ENCODE assay signal across 1 cellular context in genomic region chr9:129139233-129139992, GRCh38.
TF ChIP-seq lines count a peak whose summit lies in the region.

No MANE protein-coding gene starts in this region.

TF ChIP-seq in HepG2, 621 proteins besides CTCF, POLR2A, EP300 and RAD21 (continued from another document and continues in another):
- TF ChIP-seq ZNF318 (CRISPR knock-in tag; IDR thresholded peaks at IDR 0.05) (0 out of 2 replicates have a peak, but pooled peaks have one; percentile 80), MED8 (CRISPR knock-in tag; IDR thresholded peaks at IDR 0.05; ENCODE audit: insufficient replicate concordance) (peak; percentile 26), GMEB2 (CRISPR knock-in tag; IDR thresholded peaks at IDR 0.05; ENCODE audit: low read depth) (no peak), HIC2 (CRISPR knock-in tag; IDR thresholded peaks at IDR 0.05; ENCODE audit: low read depth) (0 out of 2 replicates have a peak, but pooled peaks have one; percentile 20), ZNF260 (CRISPR knock-in tag; IDR thresholded peaks at IDR 0.05; ENCODE audit: borderline replicate concordance, low read depth) (no peak), ZNF512 (CRISPR knock-in tag; IDR thresholded peaks at IDR 0.05) (no peak), MXD4 (CRISPR knock-in tag; IDR thresholded peaks at IDR 0.05) (peak; percentile 78), MXD3 (CRISPR knock-in tag; IDR thresholded peaks at IDR 0.05) (peak; percentile 76; the same call in 1 of the 2 replicates), ZFAT (CRISPR knock-in tag; conservative IDR thresholded peaks at IDR 0.05) (no peak), THAP7 (CRISPR knock-in tag; IDR thresholded peaks at IDR 0.05) (peak; percentile 40; the same call in 1 of the 2 replicates), TIGD3 (CRISPR knock-in tag; IDR thresholded peaks at IDR 0.05; ENCODE audit: borderline replicate concordance) (peak; percentile 67; the same call in 1 of the 2 replicates), ZNF263 (CRISPR knock-in tag; IDR thresholded peaks at IDR 0.05) (0 out of 2 replicates have a peak, but pooled peaks have one; percentile 13), PITX1 (CRISPR knock-in tag; IDR thresholded peaks at IDR 0.05) (0 out of 2 replicates have a peak, but pooled peaks have one; percentile 24), LCORL (IDR thresholded peaks at IDR 0.05) (no peak), LCORL (CRISPR knock-in tag; IDR thresholded peaks at IDR 0.05) (no peak), ZMYM4 (CRISPR knock-in tag; IDR thresholded peaks at IDR 0.05) (no peak), ASH2L (IDR thresholded peaks at IDR 0.05; ENCODE audit: insufficient read length, low read depth, low read length) (peak; percentile 31), MAZ (IDR thresholded peaks at IDR 0.05; ENCODE audit: borderline replicate concordance, low read depth, low read length) (no peak), MAZ (CRISPR knock-in tag; IDR thresholded peaks at IDR 0.05; ENCODE audit: low read depth) (peak; percentile 21; the same call in 1 of the 2 replicates), TGIF2 (CRISPR knock-in tag; IDR thresholded peaks at IDR 0.05) (peak; percentile 60), TEAD3 (CRISPR knock-in tag; optimal IDR thresholded peaks at IDR 0.05; ENCODE audit: borderline replicate concordance) (peak; percentile 21), IRF2 (CRISPR knock-in tag; IDR thresholded peaks at IDR 0.05) (peak; percentile 65; the same call in 1 of the 2 replicates), TSC22D2 (CRISPR knock-in tag; IDR thresholded peaks at IDR 0.05; ENCODE audit: borderline replicate concordance) (0 out of 2 replicates have a peak, but pooled peaks have one; percentile 16), TFDP2 (CRISPR knock-in tag; IDR thresholded peaks at IDR 0.05) (peak; percentile 53; the same call in 1 of the 2 replicates), DNMT3B (CRISPR knock-in tag; conservative IDR thresholded peaks at IDR 0.05) (peak; percentile 25; the same call in 1 of the 2 replicates), ZNF770 (CRISPR knock-in tag; IDR thresholded peaks at IDR 0.05) (no peak), MXD1 (CRISPR knock-in tag; IDR thresholded peaks at IDR 0.05) (peak; percentile 64; the same call in 1 of the 2 replicates), ZNF121 (CRISPR knock-in tag; IDR thresholded peaks at IDR 0.05) (no peak), CCDC6 (CRISPR knock-in tag; IDR thresholded peaks at IDR 0.05) (peak; percentile 61; the same call in 1 of the 2 replicates), CAMTA2 (CRISPR knock-in tag; IDR thresholded peaks at IDR 0.05; ENCODE audit: borderline replicate concordance) (no peak), PAWR (CRISPR knock-in tag; IDR thresholded peaks at IDR 0.05; ENCODE audit: borderline replicate concordance) (no peak), RXRA (CRISPR knock-in tag; IDR thresholded peaks at IDR 0.05) (peak; percentile 25; the same call in 1 of the 2 replicates), FOXA1 (IDR thresholded peaks at IDR 0.05) (no peak), FOXA1 (CRISPR knock-in tag; IDR thresholded peaks at IDR 0.05) (no peak; the same call in 1 of the 2 replicates), SNAI1 (CRISPR knock-in tag; IDR thresholded peaks at IDR 0.05; ENCODE audit: borderline replicate concordance) (0 out of 2 replicates have a peak, but pooled peaks have one; percentile 41), ZNF607 (CRISPR knock-in tag; IDR thresholded peaks at IDR 0.05; ENCODE audit: borderline replicate concordance) (peak; percentile 53), ZNF317 (CRISPR knock-in tag; IDR thresholded peaks at IDR 0.05) (0 out of 2 replicates have a peak, but pooled peaks have one; percentile 37), ZNF768 (CRISPR knock-in tag; IDR thresholded peaks at IDR 0.05) (peak; percentile 16; the same call in 1 of the 2 replicates), KAT7 (CRISPR knock-in tag; IDR thresholded peaks at IDR 0.05; ENCODE audit: borderline replicate concordance) (peak; percentile 48; the same call in 1 of the 2 replicates), GFI1 (CRISPR knock-in tag; IDR thresholded peaks at IDR 0.05; ENCODE audit: borderline replicate concordance) (peak; percentile 77), AGO2 (optimal IDR thresholded peaks at IDR 0.05; ENCODE audit: low read depth, low read length) (no peak), KDM5B (CRISPR knock-in tag; IDR thresholded peaks at IDR 0.05; ENCODE audit: borderline replicate concordance) (peak; percentile 84; the same call in 1 of the 2 replicates)
